Comparison of ENCODE assay signal across 8 cellular contexts in the genomic region with DNA sequence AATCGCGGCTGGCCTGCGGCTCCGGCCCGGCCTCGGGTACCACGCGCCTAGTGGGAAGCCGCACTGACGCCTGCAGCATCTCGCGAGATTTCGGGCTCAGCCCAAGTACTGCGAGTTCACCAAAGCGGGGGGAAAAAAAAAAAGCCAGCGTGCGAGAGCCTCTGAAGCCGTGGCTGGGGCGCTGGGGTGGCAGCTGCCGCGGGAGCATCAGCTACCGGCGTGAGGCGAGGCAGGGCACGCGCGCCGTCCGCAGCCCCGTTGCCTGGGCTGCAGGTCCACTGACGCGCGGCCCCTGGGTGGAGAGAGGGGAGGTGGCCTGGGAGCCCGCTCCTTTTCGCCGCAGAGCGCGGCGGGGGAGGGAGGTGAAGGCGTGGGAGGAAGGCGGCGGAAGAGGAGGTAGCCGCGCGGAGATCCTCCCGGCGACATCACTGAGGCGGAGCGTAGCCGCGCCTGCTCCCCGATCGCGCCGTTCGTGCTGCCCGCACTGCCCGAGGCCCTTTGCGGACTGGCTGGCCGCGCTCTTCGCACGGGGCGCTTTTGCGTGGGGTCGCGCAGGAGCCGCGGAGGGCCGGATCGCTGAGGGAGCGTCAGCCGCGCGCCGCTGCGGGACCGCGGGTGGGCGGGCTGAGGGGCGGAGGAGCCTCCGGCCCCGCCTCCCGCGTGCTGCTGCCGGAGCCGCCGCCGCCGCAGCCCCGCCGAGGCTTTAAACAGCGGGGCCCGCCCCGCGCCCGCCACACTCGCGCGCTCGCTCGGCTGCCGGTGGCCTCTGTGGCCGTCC. TPM values are rescaled to one million over a fixed set of nuclear protein-coding genes. Genes with fewer than 3 reads are reported as not detected.
DNase-seq lines count a peak whose midpoint lies in the region; ATAC-seq, FAIRE-seq and TF ChIP-seq lines count a peak whose summit lies in the region.

A gene (plus strand): TSS at position 734 of the 778 bp plus-strand sequence. CDS start 189 bp downstream, outside the sequence.

- no peaks in the 10 kb centered on the region for H3K36me3 ChIP-seq in esophagus squamous epithelium

- peak; percentile 68 for DNase-seq in DMS79 (lab: John Stamatoyannopoulos, UW)
- DNase-seq in KG1 (lab: John Stamatoyannopoulos, UW), result peak; percentile 15
- peak; percentile 83 for DNase-seq in RCC 7860 (ENCODE audit: low spot score)
- DNase-seq in activated T-cell treated with anti-CD3 and anti-CD28 coated beads, Interleukin-2, amount 50 U/mL, for 72 hours, result peak; percentile 92 to 93
- DNase-seq in esophagus squamous epithelium (lab: John Stamatoyannopoulos, UW), result peak; percentile 78
- peak; percentile 97 for DNase-seq in myocyte (ENCODE audit: low read depth)
- DNase-seq in stimulated activated CD8-positive, alpha-beta memory T cell treated with anti-CD3 and anti-CD28 coated beads, Interleukin-7, amount 100 ng/mL, for 4 hours (ENCODE audit: low read depth in 2 of 2), result peak; percentile 85 to 88

- H3K4me3 ChIP-seq in esophagus squamous epithelium, result peak within 1 kb of the TSS; percentile 82 to 96 (median 94)

- peak within 1 kb of the TSS; percentile 93 for H3K27ac Mint-ChIP-seq in activated T-cell treated with anti-CD3 and anti-CD28 coated beads, Interleukin-2, amount 50 U/mL, for 72 hours

- H3K9me3 Mint-ChIP-seq in activated T-cell treated with anti-CD3 and anti-CD28 coated beads, Interleukin-2, amount 50 U/mL, for 72 hours, result peaks cover 0 to 2% of the 10 kb centered on the region in 2 donors

- no peaks in the 10 kb centered on the region for H3K27me3 Mint-ChIP-seq in activated T-cell treated with anti-CD3 and anti-CD28 coated beads, Interleukin-2, amount 50 U/mL, for 72 hours (ENCODE audit: low read depth)

- H3K27me3 ChIP-seq in esophagus squamous epithelium, result no peaks in the 10 kb centered on the region

- peak in 2 of 4 donors; percentile 72 to 79 for TF ChIP-seq POLR2A in esophagus squamous epithelium (IDR thresholded peaks at IDR 0.05)

- ATAC-seq in GM21737 (IDR thresholded peaks at IDR 0.05; ENCODE audit: unreplicated experiment), result peak; percentile 55
- peak; percentile 67 to 75 for ATAC-seq in activated T-cell treated with anti-CD3 and anti-CD28 coated beads, Interleukin-2, amount 50 U/mL, for 72 hours (replicated peaks in 1 of 2)

- H3K9me3 ChIP-seq in esophagus squamous epithelium, result no peaks in the 10 kb centered on the region

- FAIRE-seq in RCC 7860 (lab: Jason Lieb, UNC), result no peak

- H3K4me3 Mint-ChIP-seq in activated T-cell treated with anti-CD3 and anti-CD28 coated beads, Interleukin-2, amount 50 U/mL, for 72 hours, result peak within 1 kb of the TSS; percentile 88 to 97

- TF ChIP-seq CTCF in esophagus squamous epithelium (IDR thresholded peaks at IDR 0.05), result no peak

- H3K4me1 Mint-ChIP-seq in activated T-cell treated with anti-CD3 and anti-CD28 coated beads, Interleukin-2, amount 50 U/mL, for 72 hours (ENCODE audit: low read depth), result peaks cover 63% of the 10 kb centered on the region

- intact Hi-C loops in esophagus squamous epithelium (cut with DNase I), result no loop called here

- H3K27ac ChIP-seq in esophagus squamous epithelium, result peak within 1 kb of the TSS; percentile 91 to 99 (median 94)

- peaks cover 7 to 8% of the 10 kb centered on the region in 2 donors for H3K36me3 Mint-ChIP-seq in activated T-cell treated with anti-CD3 and anti-CD28 coated beads, Interleukin-2, amount 50 U/mL, for 72 hours (ENCODE audit: insufficient read depth in 2 of 2)

- WGBS in esophagus squamous epithelium, 2 donors, result 7% methylated on average over 3 of the region's 104 CpGs; no CpG with 5 or more reads in 1 of the 2 donors

- H3K4me1 ChIP-seq in esophagus squamous epithelium, result peaks cover 0 to 68% (median 9%) of the 10 kb centered on the region in 3 donors

RNA-seq across cellular contexts. Expression of the gene that starts here (rescaled TPM):
- 10 to 100 TPM; 25.6 to 27.4 TPM for total RNA-seq in activated T-cell treated with anti-CD3 and anti-CD28 coated beads, Interleukin-2, amount 50 U/mL, for 72 hours
- total RNA-seq in esophagus squamous epithelium (10 to 100 TPM in 3 of 4 donors, 1 to 10 TPM in 1; 8.9 to 20.1 (median 20.0) TPM), myocyte (70.2 and 114 TPM in 2 replicates)
- 11.5 TPM for polyA plus RNA-seq in myocyte (2012)

Comparison
In these comparisons a context has a peak if more than half of its experiments do, and no peak if none do; other contexts are left out.
1. Peak in every context shown above with its lines: DNase-seq, ATAC-seq, H3K4me3 ChIP-seq and H3K27ac ChIP-seq.
2. DNase-seq: peak in every context shown above with its lines; median percentile 97 in myocyte; 92 in activated T-cell treated with anti-CD3 and anti-CD28 coated beads, Interleukin-2, amount 50 U/mL, for 72 hours; 86 in stimulated activated CD8-positive, alpha-beta memory T cell treated with anti-CD3 and anti-CD28 coated beads, Interleukin-7, amount 100 ng/mL, for 4 hours; 83 in RCC 7860; 78 in esophagus squamous epithelium; 68 in DMS79; 15 in KG1.